12 cellular contexts compared by ENCODE assay signal in genomic region chr1:2294033-2294640, GRCh38.
A peak's percentile ranks its signal among the peaks of the same experiment; 100 is the strongest.
DNase-seq lines count a peak whose midpoint lies in the region; ATAC-seq and TF ChIP-seq lines count a peak whose summit lies in the region.
"Had no signal": no experiment of that assay in that cellular context is flagged by ENCODE, and none has a peak within 500 bp of the region (broad histone marks: within the 10 kb centered on the region; RNA-seq: fewer than 3 reads in every experiment).

No MANE protein-coding gene starts in this region.

- H3K4me3 ChIP-seq in IMR-90 (ENCODE audit: insufficient read depth, low read depth, low read length) (no peak overlapping the region), coronary artery (peak overlapping the region; percentile 32), neuronal stem cell (ENCODE audit: low read length in 2 of 2) (no peak overlapping the region)
- H3K4me3 ChIP-seq: cardiac muscle cell, esophagus squamous epithelium, suprapubic skin had no signal

- no peak overlapping the region for H2BK20ac ChIP-seq in IMR-90 (ENCODE audit: low read depth, low read length)

- H3K27me3 Mint-ChIP-seq in CD4-positive, alpha-beta T cell, result no peaks in the 10 kb centered on the region

- H3K4me1 ChIP-seq in IMR-90 (ENCODE audit: control insufficient read depth, insufficient read depth, low read length) (peaks cover 52% of the 10 kb centered on the region), neuronal stem cell (ENCODE audit: control insufficient read depth in 2 of 2, insufficient read depth in 1 of 2, low read depth in 1 of 2, low read length in 2 of 2) (peaks cover 5 to 26% of the 10 kb centered on the region in 2 donors)

- no peaks in the 10 kb centered on the region for H3K9me3 Mint-ChIP-seq in CD4-positive, alpha-beta T cell

- H2BK5ac ChIP-seq in IMR-90 (ENCODE audit: low read depth, low read length, poor library complexity, severe bottlenecking), result peak overlapping the region; percentile 56
- peak overlapping the region; percentile 79 for H2BK5ac ChIP-seq in neuronal stem cell (ENCODE audit: low read length)

- H2BK12ac ChIP-seq in neuronal stem cell (ENCODE audit: low read length), result no peak overlapping the region

- no peak for TF ChIP-seq POLR2A in IMR-90 (IDR thresholded peaks at IDR 0.05; ENCODE audit: low read depth, low read length)

- POLR2A ChIA-PET in CD4-positive, alpha-beta T cell (lab: Charles Lee), result interaction anchor here (1.5 kb wide), 1 partner anchor 38 kb away, joined by 4 read pairs; no protein-coding TSS in a partner anchor
- POLR2A ChIA-PET in IMR-90 (lab: Charles Lee; ENCODE audit: unreplicated experiment), result interaction anchor here (0.6 kb wide), 1 partner anchor 10 kb away, joined by 4 read pairs; no protein-coding TSS in a partner anchor

- no peak for TF ChIP-seq RAD21 in IMR-90 (IDR thresholded peaks at IDR 0.05; ENCODE audit: low read length)

- H2BK15ac ChIP-seq in IMR-90 (ENCODE audit: low read depth, low read length) (no peak overlapping the region; the same call in 2 of the 3 replicates), neuronal stem cell (ENCODE audit: low read length) (no peak overlapping the region)

- H4K91ac ChIP-seq in IMR-90 (ENCODE audit: insufficient read depth, low read depth, low read length), result no peak overlapping the region; the same call in 1 of the 2 replicates
- no peak overlapping the region for H4K91ac ChIP-seq in neuronal stem cell (ENCODE audit: low read depth, low read length, poor library complexity)

- H3K18ac ChIP-seq in IMR-90 (ENCODE audit: low read depth, low read length) (no peak overlapping the region), neuronal stem cell (ENCODE audit: low read length) (peak overlapping the region; percentile 20)

- H4K5ac ChIP-seq in IMR-90 (ENCODE audit: low read depth, low read length), result 0 out of 2 replicates have a peak overlapping the region, but pooled peaks have one; percentile 22

- H3K9me1 ChIP-seq in IMR-90 (ENCODE audit: insufficient read depth, low read length), result peaks cover 50% of the 10 kb centered on the region

- peaks cover 72% of the 10 kb centered on the region for H3K36me3 Mint-ChIP-seq in CD4-positive, alpha-beta T cell (ENCODE audit: low read depth)

- H3K23ac ChIP-seq in IMR-90 (ENCODE audit: low read depth, low read length) (peak overlapping the region; percentile 61; the same call in 1 of the 2 replicates), neuronal stem cell (ENCODE audit: low read depth, low read length, poor library complexity) (no peak overlapping the region)

- peaks cover 54% of the 10 kb centered on the region for H4K20me1 ChIP-seq in IMR-90 (ENCODE audit: insufficient read depth, low read length)

- peak overlapping the region; percentile 70 for H3K4me3 Mint-ChIP-seq in CD4-positive, alpha-beta T cell

- H3K4me2 ChIP-seq in IMR-90 (ENCODE audit: low read depth, low read length) (no peak overlapping the region), neuronal stem cell (ENCODE audit: insufficient read depth, low read length, poor library complexity, severe bottlenecking) (no peak overlapping the region)

- no peak for DNase-seq in CD4-positive, alpha-beta T cell
- DNase-seq in IMR-90 (peak; percentile 35), coronary artery (ENCODE audit: low spot score) (no peak), neuronal stem cell (ENCODE audit: low spot score) (no peak), NCI-H748 treated with DMSO at 0.1 percent for 48 hours (lab: John Stamatoyannopoulos, UW) (no peak), NCI-H1930 (lab: John Stamatoyannopoulos, UW) (no peak)
- DNase-seq: esophagus squamous epithelium, NCI-H1048 had no signal

- no peak overlapping the region for H3K27ac ChIP-seq in CD4-positive, alpha-beta T cell (ENCODE audit: low read depth, low read length)
- peak overlapping the region; percentile 53 for H3K27ac ChIP-seq in IMR-90 (ENCODE audit: insufficient read depth, low read length)
- H3K27ac ChIP-seq in coronary artery, result peak overlapping the region; percentile 3 to 72
- no peak overlapping the region for H3K27ac ChIP-seq in neuronal stem cell (replicated peaks; ENCODE audit: low read length)
- H3K27ac ChIP-seq: cardiac muscle cell, suprapubic skin had no signal

- in situ Hi-C loops in IMR-90 (cut with MboI; ENCODE audit: low sequenced_read_pairs), result no loop called here

- H3K9me3 ChIP-seq in CD4-positive, alpha-beta T cell (ENCODE audit: control insufficient read depth, low read length), result no peaks in the 10 kb centered on the region
- H3K9me3 ChIP-seq in IMR-90 (ENCODE audit: control insufficient read depth, insufficient read depth, low read length), result no peaks in the 10 kb centered on the region
- peaks cover 0 to 1% of the 10 kb centered on the region in 2 donors for H3K9me3 ChIP-seq in neuronal stem cell (replicated peaks in 1 of 2; ENCODE audit: control insufficient read depth in 2 of 2, insufficient read depth in 1 of 2, low read depth in 1 of 2, low read length in 2 of 2)
- H3K9me3 ChIP-seq: esophagus squamous epithelium, suprapubic skin had no signal

- CTCF ChIA-PET in CD4-positive, alpha-beta T cell (lab: Charles Lee), result no interaction called here
- CTCF ChIA-PET in IMR-90 (lab: Yijun Ruan, JAX), result no interaction called here

- H3K4ac ChIP-seq in IMR-90 (ENCODE audit: low read depth, low read length), result peak overlapping the region; percentile 59
- H3K4ac ChIP-seq in neuronal stem cell (ENCODE audit: low read length), result no peak overlapping the region

- intact Hi-C loops in CD4-positive, alpha-beta T cell (cut with DNase I, micrococcal nuclease), result no loop called here
- intact Hi-C loops in IMR-90 (cut with micrococcal nuclease), result no loop called here

- no peak overlapping the region for H3K56ac ChIP-seq in IMR-90 (ENCODE audit: extremely low read depth, insufficient read depth, low read length)

- no peak for ATAC-seq in CD4-positive, alpha-beta T cell (ENCODE audit: poor library complexity)
- ATAC-seq in IMR-90 (ENCODE audit: low read depth), result peak; percentile 27; the same call in 1 of the 2 replicates
- ATAC-seq in GM21381 (IDR thresholded peaks at IDR 0.05; ENCODE audit: unreplicated experiment), result no peak
- ATAC-seq in GM19035 (IDR thresholded peaks at IDR 0.05; ENCODE audit: unreplicated experiment), result no peak

- H3K27ac Mint-ChIP-seq in CD4-positive, alpha-beta T cell, result peak overlapping the region; percentile 99

- BruUV-seq in IMR-90 (replicated peaks; lab: Mats Ljungman, UMichigan), result no TSS peak

- H2AK5ac ChIP-seq in IMR-90 (ENCODE audit: low read depth, low read length) (peak overlapping the region; percentile 59), neuronal stem cell (ENCODE audit: low read depth, low read length) (peak overlapping the region; percentile 13)

- H2AFZ ChIP-seq in IMR-90 (replicated peaks; ENCODE audit: low read length, poor library complexity), result no peak overlapping the region
- H2AFZ ChIP-seq in neuronal stem cell (ENCODE audit: low read length), result no peak overlapping the region

- 0 out of 2 replicates have a peak overlapping the region, but pooled peaks have one; percentile 16 for H3K9ac ChIP-seq in IMR-90 (ENCODE audit: low read depth, low read length)
- no peak overlapping the region for H3K9ac ChIP-seq in neuronal stem cell (ENCODE audit: low read depth, low read length, poor library complexity)

- H3K14ac ChIP-seq in IMR-90 (replicated peaks; ENCODE audit: low read depth, low read length), result peak overlapping the region; percentile 58
- H3K14ac ChIP-seq in neuronal stem cell (ENCODE audit: low read length), result no peak overlapping the region

- no peak for TF ChIP-seq CTCF in CD4-positive, alpha-beta T cell (IDR thresholded peaks at IDR 0.05)
- no peak for TF ChIP-seq CTCF in IMR-90 (conservative IDR thresholded peaks at IDR 0.05; ENCODE audit: low read depth, low read length)
- TF ChIP-seq CTCF in coronary artery (IDR thresholded peaks at IDR 0.05), result no peak

- H2AK9ac ChIP-seq in IMR-90 (replicated peaks; ENCODE audit: low read depth, low read length, poor library complexity), result peak overlapping the region; percentile 60

- H4K8ac ChIP-seq in IMR-90 (ENCODE audit: low read depth in 2 of 2, low read length in 2 of 2), result peak overlapping the region in 1 of 2 experiments; percentile 50; a peak in 2 of 4 replicates
- no peak overlapping the region for H4K8ac ChIP-seq in neuronal stem cell (ENCODE audit: low read depth, low read length)

- H2BK120ac ChIP-seq in IMR-90 (ENCODE audit: low read depth, low read length) (peak overlapping the region; percentile 18), neuronal stem cell (ENCODE audit: low read depth, low read length) (no peak overlapping the region)

- H3K79me1 ChIP-seq in IMR-90 (ENCODE audit: low read depth in 1 of 2, low read length in 2 of 2) (peaks cover 3 to 93% of the 10 kb centered on the region in 2 experiments; a peak in 3 of 4 replicates), neuronal stem cell (ENCODE audit: low read depth, low read length) (peaks cover 45% of the 10 kb centered on the region)

- WGBS in IMR-90 (ENCODE audit: extremely low coverage in 2 of 2, insufficient read length in 1 of 2), 2 experiments, result 86% methylated on average over 4 of the region's 22 CpGs; no CpG with 5 or more reads in 1 of the 2 experiments
- no CpG with 5 or more reads among the region's 22 CpGs for WGBS in neuronal stem cell (ENCODE audit: extremely low coverage in 2 of 2, insufficient read length in 2 of 2, insufficient replicate concordance in 1 of 2), 2 donors

- H3K36me3 ChIP-seq in IMR-90 (ENCODE audit: control insufficient read depth, insufficient read depth, low read length) (peaks cover 6% of the 10 kb centered on the region; the same call in 1 of the 2 replicates), neuronal stem cell (replicated peaks in 1 of 2; ENCODE audit: control insufficient read depth in 2 of 2, insufficient read depth in 2 of 2, low read length in 2 of 2) (peaks cover 0 to 26% of the 10 kb centered on the region in 2 donors)
- H3K36me3 ChIP-seq: cardiac muscle cell, esophagus squamous epithelium, suprapubic skin had no signal

- peaks cover 89% of the 10 kb centered on the region for H3K4me1 Mint-ChIP-seq in CD4-positive, alpha-beta T cell (ENCODE audit: low read depth)

- dilution Hi-C loops in IMR-90 (cut with HindIII; ENCODE audit: low sequenced_read_pairs, unreplicated experiment), result no loop called here

- no peaks in the 10 kb centered on the region for H3K27me3 ChIP-seq in CD4-positive, alpha-beta T cell (ENCODE audit: control insufficient read depth, insufficient read depth, low read length)
- H3K27me3 ChIP-seq in IMR-90 (ENCODE audit: control insufficient read depth, insufficient read depth, low read length), result no peaks in the 10 kb centered on the region
- no peaks in the 10 kb centered on the region for H3K27me3 ChIP-seq in neuronal stem cell (ENCODE audit: control insufficient read depth in 3 of 3, insufficient read depth in 3 of 3, low read depth in 1 of 3, low read length in 3 of 3)
- H3K27me3 ChIP-seq: cardiac muscle cell, esophagus squamous epithelium, suprapubic skin had no signal

TF ChIP-seq in IMR-90, 13 proteins besides CTCF, POLR2A, EP300 and RAD21 (continues in another document):
- no peak for TF ChIP-seq SMC3 (IDR thresholded peaks at IDR 0.05; ENCODE audit: low read depth, low read length)

Comparison
In these comparisons a context has a peak if more than half of its experiments do, and no peak if none do; other contexts are left out.
1. H3K27ac ChIP-seq: peak in IMR-90 (single experiment) and coronary artery (2 of 2); none in CD4-positive, alpha-beta T cell (single experiment) and neuronal stem cell (single experiment).